16 cellular contexts compared by ENCODE assay signal in genomic region chr10:76080406-76080805, GRCh38.
DNase-seq lines count a peak whose midpoint lies in the region; ATAC-seq and TF ChIP-seq lines count a peak whose summit lies in the region.
"Had no signal": no experiment of that assay in that cellular context is flagged by ENCODE, and none has a peak within 500 bp of the region (broad histone marks: within the 10 kb centered on the region; RNA-seq: fewer than 3 reads in every experiment).

No MANE protein-coding gene starts in this region.

- no peaks in the 10 kb centered on the region for H3K36me3 Mint-ChIP-seq in activated CD8-positive, alpha-beta T cell treated with anti-CD3 and anti-CD28 coated beads, Interleukin-2, amount 10 ng/mL, durations not matched to agents 7 days and 5 days (ENCODE audit: low read depth)
- H3K36me3 Mint-ChIP-seq: activated naive CD8-positive, alpha-beta T cell had no signal

- intact Hi-C loops in cardiac septum (cut with DNase I) = no loop called here

- no peaks in the 10 kb centered on the region for H3K4me1 Mint-ChIP-seq in activated CD8-positive, alpha-beta T cell treated with anti-CD3 and anti-CD28 coated beads, Interleukin-2, amount 10 ng/mL, durations not matched to agents 7 days and 5 days (ENCODE audit: low read depth)
- H3K4me1 Mint-ChIP-seq: activated CD4-positive, alpha-beta T cell treated with anti-CD3 and anti-CD28 coated beads, Interleukin-2, amount 10 ng/mL, durations not matched to agents 7 days and 5 days had no signal

- CTCF ChIA-PET in activated CD8-positive, alpha-beta T cell treated with anti-CD3 and anti-CD28 coated beads, Interleukin-2, amount 10 ng/mL, durations not matched to agents 7 days and 5 days (lab: Charles Lee) = no interaction called here

- H3K36me3 ChIP-seq in adipocyte (ENCODE audit: control insufficient read depth, insufficient read depth, low read length, severe bottlenecking) = no peaks in the 10 kb centered on the region
- H3K36me3 ChIP-seq in skeletal muscle satellite cell (ENCODE audit: insufficient read depth, low read length) = no peaks in the 10 kb centered on the region
- H3K36me3 ChIP-seq: pancreas had no signal

- H3K9me3 ChIP-seq in adipocyte (ENCODE audit: control insufficient read depth, low read length) (no peaks in the 10 kb centered on the region), skeletal muscle satellite cell (replicated peaks; ENCODE audit: low read length) (no peaks in the 10 kb centered on the region)
- H3K9me3 ChIP-seq: pancreas had no signal

- POLR2A ChIA-PET in activated CD8-positive, alpha-beta T cell treated with anti-CD3 and anti-CD28 coated beads, Interleukin-2, amount 10 ng/mL, durations not matched to agents 7 days and 5 days (lab: Charles Lee) = no interaction called here

- H3K9ac ChIP-seq in adipocyte (ENCODE audit: low read length) = no peak overlapping the region
- no peak overlapping the region for H3K9ac ChIP-seq in skeletal muscle satellite cell (ENCODE audit: low read depth, low read length)

- no peak for TF ChIP-seq CTCF in fibroblast of villous mesenchyme (IDR thresholded peaks at IDR 0.05; ENCODE audit: insufficient read depth, low read depth, low read length)

- peak; percentile 55 for DNase-seq in GM04504 (ENCODE audit: low read depth)
- DNase-seq in adipocyte (ENCODE audit: low read depth) = peak; percentile 48
- DNase-seq in fibroblast of villous mesenchyme (ENCODE audit: low read depth) = peak; percentile 80
- DNase-seq in cardiac septum (ENCODE audit: low spot score) = no peak
- DNase-seq in activated CD8-positive, alpha-beta T cell treated with anti-CD3 and anti-CD28 coated beads, Interleukin-2, amount 10 ng/mL, durations not matched to agents 7 days and 5 days = no peak
- no peak for DNase-seq in HT-29 (ENCODE audit: low spot score)
- DNase-seq: activated CD4-positive, alpha-beta T cell treated with anti-CD3 and anti-CD28 coated beads, Interleukin-2, amount 10 ng/mL, durations not matched to agents 7 days and 5 days; activated T-cell treated with anti-CD3 and anti-CD28 coated beads, Interleukin-2, amount 50 U/mL, for 4 hours; head of caudate nucleus; kidney; NCI-H2107; pancreas; SIG-M5; T-helper 9 cell had no signal

- ATAC-seq in activated CD8-positive, alpha-beta T cell treated with anti-CD3 and anti-CD28 coated beads, Interleukin-2, amount 10 ng/mL, durations not matched to agents 7 days and 5 days = no peak
- ATAC-seq: activated T-cell treated with anti-CD3 and anti-CD28 coated beads, Interleukin-2, amount 50 U/mL, for 4 hours; pancreas had no signal

- H3K27me3 ChIP-seq in adipocyte (replicated peaks; ENCODE audit: control insufficient read depth, insufficient read depth, low read length) (no peaks in the 10 kb centered on the region), skeletal muscle satellite cell (ENCODE audit: control insufficient read depth, insufficient read depth, low read length) (peaks cover 4% of the 10 kb centered on the region)
- H3K27me3 ChIP-seq: pancreas had no signal

- H3K4me3 Mint-ChIP-seq in activated CD8-positive, alpha-beta T cell treated with anti-CD3 and anti-CD28 coated beads, Interleukin-2, amount 10 ng/mL, durations not matched to agents 7 days and 5 days = no peak overlapping the region
- H3K4me3 Mint-ChIP-seq: activated CD4-positive, alpha-beta T cell treated with anti-CD3 and anti-CD28 coated beads, Interleukin-2, amount 10 ng/mL, durations not matched to agents 7 days and 5 days; activated naive CD8-positive, alpha-beta T cell; activated T-cell treated with anti-CD3 and anti-CD28 coated beads, Interleukin-2, amount 50 U/mL, for 4 hours had no signal

- peak overlapping the region; percentile 35 for H3K4me2 ChIP-seq in skeletal muscle satellite cell (ENCODE audit: low read length)

- no peak overlapping the region for H3K27ac Mint-ChIP-seq in activated CD8-positive, alpha-beta T cell treated with anti-CD3 and anti-CD28 coated beads, Interleukin-2, amount 10 ng/mL, durations not matched to agents 7 days and 5 days
- H3K27ac Mint-ChIP-seq: activated CD4-positive, alpha-beta T cell treated with anti-CD3 and anti-CD28 coated beads, Interleukin-2, amount 10 ng/mL, durations not matched to agents 7 days and 5 days; activated naive CD8-positive, alpha-beta T cell had no signal

- H3K9me3 Mint-ChIP-seq in activated CD8-positive, alpha-beta T cell treated with anti-CD3 and anti-CD28 coated beads, Interleukin-2, amount 10 ng/mL, durations not matched to agents 7 days and 5 days (ENCODE audit: insufficient read depth) = no peaks in the 10 kb centered on the region
- H3K9me3 Mint-ChIP-seq: activated T-cell treated with anti-CD3 and anti-CD28 coated beads, Interleukin-2, amount 50 U/mL, for 4 hours had no signal

- no peaks in the 10 kb centered on the region for H3K27me3 Mint-ChIP-seq in activated CD8-positive, alpha-beta T cell treated with anti-CD3 and anti-CD28 coated beads, Interleukin-2, amount 10 ng/mL, durations not matched to agents 7 days and 5 days (ENCODE audit: low read depth)
- H3K27me3 Mint-ChIP-seq: activated CD4-positive, alpha-beta T cell treated with anti-CD3 and anti-CD28 coated beads, Interleukin-2, amount 10 ng/mL, durations not matched to agents 7 days and 5 days; activated naive CD8-positive, alpha-beta T cell had no signal

- no peak overlapping the region for H3K4me3 ChIP-seq in adipocyte (ENCODE audit: low read length)
- no peak overlapping the region for H3K4me3 ChIP-seq in fibroblast of villous mesenchyme (ENCODE audit: low read depth, low read length)
- no peak overlapping the region for H3K4me3 ChIP-seq in skeletal muscle satellite cell (ENCODE audit: low read length)
- H3K4me3 ChIP-seq: pancreas had no signal

- H3K4me1 ChIP-seq in adipocyte (ENCODE audit: control insufficient read depth, insufficient read depth, low read length) = peaks cover 9% of the 10 kb centered on the region
- peaks cover 18% of the 10 kb centered on the region for H3K4me1 ChIP-seq in skeletal muscle satellite cell (ENCODE audit: control insufficient read depth, insufficient read depth, low read length)
- H3K4me1 ChIP-seq: pancreas had no signal

Comparison
In these comparisons a context has a peak if more than half of its experiments do, and no peak if none do; other contexts are left out.
1. DNase-seq: peak in GM04504 (single experiment), adipocyte (single experiment) and fibroblast of villous mesenchyme (single experiment); none in cardiac septum (single experiment), activated CD8-positive, alpha-beta T cell treated with anti-CD3 and anti-CD28 coated beads, Interleukin-2, amount 10 ng/mL, durations not matched to agents 7 days and 5 days (single experiment) and HT-29 (single experiment).